In the genomic region with DNA sequence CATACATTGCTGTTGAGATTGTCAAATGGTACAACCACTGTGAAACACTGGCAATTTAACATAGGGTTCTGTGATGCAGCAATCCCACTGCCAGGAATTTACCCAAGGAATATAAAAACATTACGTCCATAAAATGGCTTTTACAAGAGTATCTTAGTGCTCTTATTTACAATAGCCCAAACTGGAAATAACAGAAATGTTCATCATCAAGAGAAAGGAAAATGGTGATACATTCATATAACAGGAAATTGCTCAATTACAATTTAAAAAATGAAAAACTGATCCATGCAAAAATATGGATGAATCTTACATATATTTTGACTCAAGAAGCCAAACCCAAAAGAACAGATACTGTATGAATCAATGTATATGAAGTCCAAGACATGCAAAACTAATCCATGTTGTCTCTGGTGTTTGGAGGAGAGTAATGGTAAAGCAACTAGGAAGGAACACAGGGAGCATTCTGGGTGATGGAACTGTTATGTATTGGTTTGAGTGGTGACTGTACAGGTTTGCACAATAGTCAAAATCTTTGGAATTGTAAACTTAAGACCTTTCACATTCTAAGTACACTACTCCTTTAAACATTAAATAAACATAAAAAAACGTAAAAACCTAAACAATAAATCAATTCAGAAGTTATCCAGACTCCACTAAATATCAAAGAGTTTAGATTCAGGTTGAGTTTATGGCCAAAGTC, we compare ENCODE assay signal across 18 cellular contexts.
DNase-seq lines count a peak whose midpoint lies in the region; ATAC-seq, FAIRE-seq and TF ChIP-seq lines count a peak whose summit lies in the region.
"Had no signal": no experiment of that assay in that cellular context is flagged by ENCODE, and none has a peak within 500 bp of the region (broad histone marks: within the 10 kb centered on the region; RNA-seq: fewer than 3 reads in every experiment).

No MANE protein-coding gene starts in this region.

- H3K4me1 ChIP-seq in transverse colon: peaks cover 0 to 4% (median 2%) of the 10 kb centered on the region in 4 donors
- no peaks in the 10 kb centered on the region for H3K4me1 ChIP-seq in mucosa of descending colon (ENCODE audit: low read depth)
- H3K4me1 ChIP-seq: SJSA1 had no signal

- TF ChIP-seq POLR2A in transverse colon (IDR thresholded peaks at IDR 0.05): no peak

- TF ChIP-seq EP300 in transverse colon (IDR thresholded peaks at IDR 0.05; ENCODE audit: low read depth): no peak

- POLR2A ChIA-PET in CD4-positive, alpha-beta T cell (lab: Charles Lee): no interaction called here

- H3K4me3 Mint-ChIP-seq in CD4-positive, alpha-beta T cell: no peak overlapping the region
- H3K4me3 Mint-ChIP-seq: CD8-positive, alpha-beta memory T cell; GM23338 had no signal

- H3K4me1 Mint-ChIP-seq in CD4-positive, alpha-beta T cell (ENCODE audit: low read depth): no peaks in the 10 kb centered on the region
- H3K4me1 Mint-ChIP-seq: CD8-positive, alpha-beta memory T cell; GM23338 had no signal

- H3K27me3 ChIP-seq in bronchial epithelial cell (ENCODE audit: control insufficient read depth, insufficient read depth, low read length) (no peaks in the 10 kb centered on the region), transverse colon (no peaks in the 10 kb centered on the region)
- H3K27me3 ChIP-seq in CD4-positive, alpha-beta T cell (ENCODE audit: control insufficient read depth, insufficient read depth, low read length): no peaks in the 10 kb centered on the region
- H3K27me3 ChIP-seq: SJSA1 had no signal

- CTCF ChIA-PET in CD4-positive, alpha-beta T cell (lab: Charles Lee): no interaction called here

- no peak for ATAC-seq in mucosa of descending colon
- no peak for ATAC-seq in CD4-positive, alpha-beta T cell (ENCODE audit: poor library complexity)
- ATAC-seq: GM23338 had no signal

- 34 to 37% methylated on average over 2 of the region's 2 CpGs for WGBS in transverse colon (ENCODE audit: low coverage in 1 of 2), 2 donors

- H3K9me3 Mint-ChIP-seq in CD4-positive, alpha-beta T cell: peaks cover 5% of the 10 kb centered on the region

- H3K4me3 ChIP-seq in bronchial epithelial cell (ENCODE audit: low read depth, low read length) (no peak overlapping the region), fibroblast of villous mesenchyme (ENCODE audit: low read depth, low read length) (no peak overlapping the region), transverse colon (no peak overlapping the region), mucosa of descending colon (no peak overlapping the region)
- H3K4me3 ChIP-seq: GM23338, SJSA1 had no signal

- no peaks in the 10 kb centered on the region for H3K36me3 ChIP-seq in bronchial epithelial cell (ENCODE audit: control insufficient read depth, insufficient read depth, low read length)
- no peaks in the 10 kb centered on the region for H3K36me3 ChIP-seq in transverse colon
- H3K36me3 ChIP-seq in mucosa of descending colon (ENCODE audit: low read depth): no peaks in the 10 kb centered on the region
- H3K36me3 ChIP-seq: SJSA1 had no signal

- H3K36me3 Mint-ChIP-seq in CD4-positive, alpha-beta T cell (ENCODE audit: low read depth): peaks cover 27% of the 10 kb centered on the region

- H3K27ac ChIP-seq in transverse colon: peak overlapping the region in 3 of 4 donors; percentile 19 to 40 (median 31)
- no peak overlapping the region for H3K27ac ChIP-seq in CD4-positive, alpha-beta T cell (ENCODE audit: low read depth, low read length)
- H3K27ac ChIP-seq: RWPE1, SJSA1 had no signal

- TF ChIP-seq CTCF in bronchial epithelial cell (IDR thresholded peaks at IDR 0.05; ENCODE audit: insufficient read depth, low read length, severe bottlenecking) (no peak), fibroblast of villous mesenchyme (IDR thresholded peaks at IDR 0.05; ENCODE audit: insufficient read depth, low read depth, low read length) (no peak), transverse colon (IDR thresholded peaks at IDR 0.05) (no peak), mucosa of descending colon (IDR thresholded peaks at IDR 0.05) (no peak)
- no peak for TF ChIP-seq CTCF in CD4-positive, alpha-beta T cell (IDR thresholded peaks at IDR 0.05)

- DNase-seq in HCEC 1CT: peak; percentile 91
- peak; percentile 40 for DNase-seq in bronchial epithelial cell (ENCODE audit: low read depth)
- peak; percentile 84 for DNase-seq in fibroblast of villous mesenchyme (ENCODE audit: low read depth)
- DNase-seq in transverse colon: no peak
- no peak for DNase-seq in mucosa of descending colon
- no peak for DNase-seq in CD4-positive, alpha-beta T cell
- DNase-seq in SW480 (ENCODE audit: low spot score): no peak
- DNase-seq: CD8-positive, alpha-beta memory T cell; DND-41; NCI-H146; NCI-H2081 treated with DMSO at 0.1 percent for 48 hours; NCI-H345; NCI-H526 treated with DMSO at 0.1 percent for 48 hours; NK-92 treated with Interleukin-12 subunit alpha and Interleukin-12 subunit beta, amount 100 ng/mL, for 24 hours; OCI-M1 had no signal

- H3K27me3 Mint-ChIP-seq in CD4-positive, alpha-beta T cell: no peaks in the 10 kb centered on the region

- FAIRE-seq in bronchial epithelial cell (lab: Jason Lieb, UNC): no peak

- intact Hi-C loops in transverse colon (cut with DNase I; ENCODE audit: low total_unique reads) (no loop called here), mucosa of descending colon (cut with DNase I, micrococcal nuclease) (no loop called here)
- intact Hi-C loops in CD4-positive, alpha-beta T cell (cut with DNase I, micrococcal nuclease): no loop called here

- H3K27ac Mint-ChIP-seq in CD4-positive, alpha-beta T cell: no peak overlapping the region
- H3K27ac Mint-ChIP-seq: GM23338 had no signal

- in situ Hi-C loops in transverse colon (cut with MboI; ENCODE audit: low pct_ligation_motif_present in 1 of 4, low pct_unique_long_range_greater_than_20kb in 1 of 4, low sequenced_read_pairs in 3 of 4): no loop called here

- H3K9me3 ChIP-seq in transverse colon (peaks cover 8 to 15% of the 10 kb centered on the region in 2 donors), mucosa of descending colon (peaks cover 9% of the 10 kb centered on the region)
- peaks cover 19% of the 10 kb centered on the region for H3K9me3 ChIP-seq in CD4-positive, alpha-beta T cell (ENCODE audit: control insufficient read depth, low read length)

Comparison
In these comparisons a context has a peak if more than half of its experiments do, and no peak if none do; other contexts are left out.
1. DNase-seq: peak in HCEC 1CT (single experiment), bronchial epithelial cell (single experiment) and fibroblast of villous mesenchyme (single experiment); none in transverse colon (single experiment), mucosa of descending colon (0 of 3), CD4-positive, alpha-beta T cell (0 of 10) and SW480 (single experiment).